Comparison of ENCODE assay signal across 8 cellular contexts in the genomic region with DNA sequence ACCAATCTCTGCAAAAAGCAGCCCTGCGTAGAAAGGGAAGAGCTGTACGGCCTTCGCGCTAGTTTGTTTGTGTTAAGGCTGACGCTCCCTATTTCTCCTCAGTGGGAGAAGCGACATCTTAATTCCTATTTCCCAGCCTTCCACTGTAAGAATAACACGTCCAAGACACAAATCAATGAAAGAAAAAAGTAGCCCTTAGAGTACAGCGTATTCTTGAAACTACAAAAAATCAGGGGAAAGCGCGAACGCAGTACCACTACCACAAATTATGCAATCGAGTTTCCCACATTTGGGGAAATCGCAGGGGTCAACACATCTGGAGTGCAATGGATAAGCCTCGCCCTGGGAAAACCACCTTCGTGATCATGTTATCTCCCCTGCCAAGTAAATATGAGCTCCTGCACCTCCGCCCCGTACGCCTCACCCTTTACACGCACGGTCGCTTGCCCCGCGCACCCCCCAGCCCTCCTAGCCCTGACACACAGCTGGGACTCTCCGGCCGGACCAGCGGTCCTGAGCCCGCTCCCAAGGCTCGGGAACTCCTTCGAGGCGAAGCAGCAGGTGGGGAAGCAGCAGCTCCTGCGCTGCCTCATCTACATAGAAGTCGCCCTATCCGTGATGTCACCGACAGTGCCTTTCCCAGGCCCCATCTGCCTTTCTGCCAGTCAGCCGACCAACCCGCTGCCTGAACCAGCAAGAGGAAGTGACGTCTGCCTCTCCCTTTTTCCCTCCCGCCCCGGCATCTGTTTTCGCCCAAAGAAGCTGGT.
A peak's percentile ranks its signal among the peaks of the same experiment; 100 is the strongest.
DNase-seq lines count a peak whose midpoint lies in the region; ATAC-seq and TF ChIP-seq lines count a peak whose summit lies in the region.

No MANE protein-coding gene starts in this region.

- H3K36me3 ChIP-seq in OCI-LY3 (replicated peaks; ENCODE audit: low read depth, low read length) (no peaks in the 10 kb centered on the region), esophagus muscularis mucosa (no peaks in the 10 kb centered on the region), mucosa of stomach (ENCODE audit: control insufficient read depth, insufficient read depth, low read length) (no peaks in the 10 kb centered on the region)

- H3K27me3 Mint-ChIP-seq in activated T-cell treated with anti-CD3 and anti-CD28 coated beads, Interleukin-2, amount 50 U/mL, for 72 hours (ENCODE audit: low read depth) = no peaks in the 10 kb centered on the region

- H3K9me3 Mint-ChIP-seq in activated T-cell treated with anti-CD3 and anti-CD28 coated beads, Interleukin-2, amount 50 U/mL, for 72 hours = no peaks in the 10 kb centered on the region

- DNase-seq in GM10266 (ENCODE audit: extremely low spot score) (peak; percentile 82), esophagus muscularis mucosa (ENCODE audit: extremely low spot score) (peak; percentile 97)
- peak; percentile 90 to 91 for DNase-seq in activated T-cell treated with anti-CD3 and anti-CD28 coated beads, Interleukin-2, amount 50 U/mL, for 72 hours
- peak; percentile 79 for DNase-seq in stimulated activated CD8-positive, alpha-beta memory T cell treated with anti-CD3 and anti-CD28 coated beads, Interleukin-4, amount 100 ng/mL, for 24 hours (ENCODE audit: low read depth)

- H3K9me3 ChIP-seq in OCI-LY3 (ENCODE audit: insufficient read depth, low read length) (no peaks in the 10 kb centered on the region), esophagus muscularis mucosa (no peaks in the 10 kb centered on the region), mucosa of stomach (ENCODE audit: control insufficient read depth, low read length) (no peaks in the 10 kb centered on the region)

- no peaks in the 10 kb centered on the region for H4K20me1 ChIP-seq in OCI-LY3 (ENCODE audit: insufficient read depth, low read length)

- peaks cover 35% of the 10 kb centered on the region for H3K4me1 Mint-ChIP-seq in activated T-cell treated with anti-CD3 and anti-CD28 coated beads, Interleukin-2, amount 50 U/mL, for 72 hours (ENCODE audit: low read depth)

- H2AFZ ChIP-seq in OCI-LY3 (ENCODE audit: low read depth, low read length) = peak overlapping the region; percentile 95

- peak overlapping the region; percentile 77 for H3K27ac ChIP-seq in OCI-LY3 (ENCODE audit: low read length)
- peak overlapping the region; percentile 86 to 92 (median 88) for H3K27ac ChIP-seq in esophagus muscularis mucosa (replicated peaks in 1 of 4)

- H3K36me3 Mint-ChIP-seq in activated T-cell treated with anti-CD3 and anti-CD28 coated beads, Interleukin-2, amount 50 U/mL, for 72 hours (ENCODE audit: insufficient read depth in 2 of 2) = no peaks in the 10 kb centered on the region

- H3K79me2 ChIP-seq in OCI-LY3 (ENCODE audit: low read length) = no peaks in the 10 kb centered on the region

- peak; percentile 13 for TF ChIP-seq POLR2A in esophagus muscularis mucosa (IDR thresholded peaks at IDR 0.05; ENCODE audit: low read depth)

- H3K4me3 ChIP-seq in OCI-LY3 (ENCODE audit: low read length) (peak overlapping the region; percentile 78), esophagus muscularis mucosa (peak overlapping the region; percentile 55 to 68 (median 66)), mucosa of stomach (ENCODE audit: low read length) (peak overlapping the region; percentile 42)

- H3K4me1 ChIP-seq in OCI-LY3 (ENCODE audit: low read length) = peaks cover 24% of the 10 kb centered on the region
- peaks cover 0 to 9% (median 7%) of the 10 kb centered on the region in 4 donors for H3K4me1 ChIP-seq in esophagus muscularis mucosa
- H3K4me1 ChIP-seq in mucosa of stomach (ENCODE audit: control insufficient read depth, insufficient read depth, low read length) = peaks cover 6% of the 10 kb centered on the region

- no peaks in the 10 kb centered on the region for H3K27me3 ChIP-seq in OCI-LY3 (ENCODE audit: low read depth, low read length)
- no peaks in the 10 kb centered on the region for H3K27me3 ChIP-seq in esophagus muscularis mucosa
- no peaks in the 10 kb centered on the region for H3K27me3 ChIP-seq in mucosa of stomach (ENCODE audit: control insufficient read depth, insufficient read depth, low read length)

- ATAC-seq in HG03039 (IDR thresholded peaks at IDR 0.05; ENCODE audit: unreplicated experiment) (peak; percentile 58), HG03378 (IDR thresholded peaks at IDR 0.05; ENCODE audit: unreplicated experiment) (no peak)
- peak; percentile 81 to 82 for ATAC-seq in activated T-cell treated with anti-CD3 and anti-CD28 coated beads, Interleukin-2, amount 50 U/mL, for 72 hours (replicated peaks in 1 of 2)

- H3K4me2 ChIP-seq in OCI-LY3 (ENCODE audit: low read length) = peak overlapping the region; percentile 80

- TF ChIP-seq CTCF in GM10266 (IDR thresholded peaks at IDR 0.05; ENCODE audit: control insufficient read depth, insufficient read depth, low read depth, missing control alignments) = no peak
- no peak for TF ChIP-seq CTCF in OCI-LY3 (IDR thresholded peaks at IDR 0.05; ENCODE audit: low read depth, low read length)
- TF ChIP-seq CTCF in esophagus muscularis mucosa (IDR thresholded peaks at IDR 0.05) = no peak

- WGBS in esophagus muscularis mucosa = 8% methylated on average over 29 of the region's 40 CpGs

- peak overlapping the region; percentile 77 for H3K9ac ChIP-seq in OCI-LY3 (ENCODE audit: low read length)
- peak overlapping the region; percentile 56 for H3K9ac ChIP-seq in mucosa of stomach (ENCODE audit: low read length)

- intact Hi-C loops in esophagus muscularis mucosa (cut with DNase I) = no loop called here

- TF ChIP-seq EP300 in esophagus muscularis mucosa (IDR thresholded peaks at IDR 0.05) = no peak

- H3K27ac Mint-ChIP-seq in activated T-cell treated with anti-CD3 and anti-CD28 coated beads, Interleukin-2, amount 50 U/mL, for 72 hours = peak overlapping the region; percentile 89

- H3K4me3 Mint-ChIP-seq in activated T-cell treated with anti-CD3 and anti-CD28 coated beads, Interleukin-2, amount 50 U/mL, for 72 hours = peak overlapping the region; percentile 90 to 93
